ENCODE assay signal across 6 cellular contexts in genomic region chr11:5639953-5640352, GRCh38. TPM values are rescaled to one million over a fixed set of nuclear protein-coding genes. Genes with fewer than 3 reads are reported as not detected.
"Had no signal": no experiment of that assay in that cellular context is flagged by ENCODE, and none has a peak within 500 bp of the region (broad histone marks: within the 10 kb centered on the region; RNA-seq: fewer than 3 reads in every experiment).

No MANE protein-coding gene starts in this region.

- FAIRE-seq: GM12878, GM12891, GM12892, GM18507, GM19239 had no signal

- H3K4me3 ChIP-seq: GM12878 had no signal

- ATAC-seq: GM12878 had no signal

- DNase-seq: GF-D8 had no signal

RNA-seq across cellular contexts. Expression of gene OR52B6, which starts 59.3 kb away (rescaled TPM):
- total RNA-seq: GM12878 had no signal
